9 cellular contexts compared by ENCODE assay signal in the genomic region with DNA sequence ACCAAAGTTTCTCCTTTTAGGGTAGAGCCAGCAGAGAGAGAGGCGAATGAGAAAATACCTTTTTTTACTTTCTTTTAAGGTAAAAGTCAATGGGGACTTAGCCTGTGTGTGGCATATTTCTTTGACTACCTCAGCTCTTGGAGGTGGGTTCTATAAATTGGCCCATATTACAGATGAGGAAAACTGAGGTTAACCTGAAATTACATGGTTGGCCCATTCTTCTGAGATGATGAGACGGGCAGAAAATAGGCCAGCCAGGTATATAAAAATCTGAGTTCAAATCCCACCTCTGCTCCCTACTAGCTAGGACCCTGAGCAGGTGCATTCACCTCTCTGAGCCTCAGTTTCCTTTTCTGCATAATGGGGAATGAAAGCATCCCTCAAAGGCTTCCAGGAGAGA. TPM values are rescaled to one million over a fixed set of nuclear protein-coding genes. Genes with fewer than 3 reads are reported as not detected.
"Had no signal": no experiment of that assay in that cellular context is flagged by ENCODE, and none has a peak within 500 bp of the region (broad histone marks: within the 10 kb centered on the region; RNA-seq: fewer than 3 reads in every experiment).

No MANE protein-coding gene starts in this region.

- DNase-seq: GM23248, GOT3, H9, HCEC 1CT, KG1 had no signal

- H3K4me3 Mint-ChIP-seq: H9, IgD-negative memory B cell had no signal

- H3K9ac ChIP-seq: GM23248 had no signal

- H3K27ac ChIP-seq: GM23248 had no signal

- H2AFZ ChIP-seq: GM23248 had no signal

- H3K4me1 Mint-ChIP-seq: IgD-negative memory B cell had no signal

- FAIRE-seq: H54, HTR-8/SVneo had no signal

- H3K9me3 Mint-ChIP-seq: H9 had no signal

- H3K27ac Mint-ChIP-seq: H9, IgD-negative memory B cell had no signal

- H3K36me3 Mint-ChIP-seq: IgD-negative memory B cell had no signal

- H3K4me3 ChIP-seq: GM23248 had no signal

RNA-seq across cellular contexts. Expression of a gene that starts 22.4 kb away (rescaled TPM):
- total RNA-seq: GM23248, HT-29 had no signal
- polyA plus RNA-seq: GM23248, IgD-negative memory B cell had no signal

RNA-seq across cellular contexts. Expression of a gene that starts 45.6 kb away (rescaled TPM):
- total RNA-seq: GM23248, H9, HT-29 had no signal
- polyA plus RNA-seq: GM23248, IgD-negative memory B cell had no signal
